In genomic region chr19:53579518-53579917, GRCh38 we compare ENCODE assay signal across 2 cellular contexts.
TF ChIP-seq lines count a peak whose summit lies in the region.

No MANE protein-coding gene starts in this region.

TF ChIP-seq in A549, 52 proteins besides CTCF, POLR2A, EP300 and RAD21:
- TF ChIP-seq CEBPB (IDR thresholded peaks at IDR 0.05) (peak; percentile 60 to 81; a peak in 3 of 4 replicates), USF2 (IDR thresholded peaks at IDR 0.05) (no peak), FOSL2 (IDR thresholded peaks at IDR 0.05) (no peak), FOSL2 (CRISPR knock-in tag; IDR thresholded peaks at IDR 0.05) (no peak)
TF ChIP-seq in A549: peak in this region for 1.

TF ChIP-seq in H1, 55 proteins besides CTCF, POLR2A, EP300 and RAD21:
- TF ChIP-seq CEBPB (IDR thresholded peaks at IDR 0.05; ENCODE audit: low read depth, low read length) (peak; percentile 76; the same call in 1 of the 2 replicates), TCF12 (IDR thresholded peaks at IDR 0.05; ENCODE audit: low read depth, low read length) (no peak)
